ENCODE assay signal across 17 cellular contexts in genomic region chr1:108852541-108852940, GRCh38. TPM values are rescaled to one million over a fixed set of nuclear protein-coding genes. Genes with fewer than 3 reads are reported as not detected.
DNase-seq lines count a peak whose midpoint lies in the region; ATAC-seq, FAIRE-seq and TF ChIP-seq lines count a peak whose summit lies in the region.
"Had no signal": no experiment of that assay in that cellular context is flagged by ENCODE, and none has a peak within 500 bp of the region (broad histone marks: within the 10 kb centered on the region; RNA-seq: fewer than 3 reads in every experiment).

No MANE protein-coding gene starts in this region.

- H3K4me1 ChIP-seq in thoracic aorta (ENCODE audit: control insufficient read depth in 1 of 2, low read depth in 2 of 2), result no peaks in the 10 kb centered on the region
- H3K4me1 ChIP-seq: uterus had no signal

- H3K4me3 Mint-ChIP-seq in activated CD8-positive, alpha-beta T cell treated with anti-CD3 and anti-CD28 coated beads, Interleukin-2, amount 10 ng/mL, durations not matched to agents 7 days and 5 days, result no peak overlapping the region
- H3K4me3 Mint-ChIP-seq in activated CD8-positive, alpha-beta T cell treated with anti-CD3 and anti-CD28 coated beads for 36 hours, result no peak overlapping the region
- peak overlapping the region in 3 of 5 experiments; percentile 3 to 59 (median 44) for H3K4me3 Mint-ChIP-seq in brain
- H3K4me3 Mint-ChIP-seq: activated B cell treated with CpG ODN at 0.5 μM for 24 hours had no signal

- H3K36me3 Mint-ChIP-seq in activated CD8-positive, alpha-beta T cell treated with anti-CD3 and anti-CD28 coated beads, Interleukin-2, amount 10 ng/mL, durations not matched to agents 7 days and 5 days (ENCODE audit: low read depth), result peaks cover 5% of the 10 kb centered on the region
- H3K36me3 Mint-ChIP-seq in activated CD8-positive, alpha-beta T cell treated with anti-CD3 and anti-CD28 coated beads for 36 hours (ENCODE audit: low read depth), result no peaks in the 10 kb centered on the region
- H3K36me3 Mint-ChIP-seq in brain, result no peaks in the 10 kb centered on the region

- H3K4me1 Mint-ChIP-seq in activated CD8-positive, alpha-beta T cell treated with anti-CD3 and anti-CD28 coated beads, Interleukin-2, amount 10 ng/mL, durations not matched to agents 7 days and 5 days (ENCODE audit: low read depth), result peaks cover 20% of the 10 kb centered on the region
- H3K4me1 Mint-ChIP-seq in activated CD8-positive, alpha-beta T cell treated with anti-CD3 and anti-CD28 coated beads for 36 hours (ENCODE audit: low read depth), result peaks cover 4% of the 10 kb centered on the region
- peaks cover 35% of the 10 kb centered on the region for H3K4me1 Mint-ChIP-seq in brain

- H3K4me3 ChIP-seq in thoracic aorta, result peak overlapping the region; percentile 15
- H3K4me3 ChIP-seq: mucosa of descending colon, SJSA1, uterus had no signal

- ATAC-seq in activated CD8-positive, alpha-beta T cell treated with anti-CD3 and anti-CD28 coated beads, Interleukin-2, amount 10 ng/mL, durations not matched to agents 7 days and 5 days, result peak; percentile 51
- ATAC-seq in activated CD8-positive, alpha-beta T cell treated with anti-CD3 and anti-CD28 coated beads for 36 hours, result no peak
- ATAC-seq in thoracic aorta (ENCODE audit: insufficient number of reproducible peaks, low FRiP score, low read depth), result no peak
- ATAC-seq: mucosa of descending colon had no signal

- no peak for TF ChIP-seq CTCF in activated CD8-positive, alpha-beta T cell treated with anti-CD3 and anti-CD28 coated beads for 36 hours (IDR thresholded peaks at IDR 0.05)
- TF ChIP-seq CTCF in brain (conservative IDR thresholded peaks at IDR 0.05), result no peak
- no peak for TF ChIP-seq CTCF in thoracic aorta (IDR thresholded peaks at IDR 0.05)

- POLR2A ChIA-PET in activated CD8-positive, alpha-beta T cell treated with anti-CD3 and anti-CD28 coated beads, Interleukin-2, amount 10 ng/mL, durations not matched to agents 7 days and 5 days (lab: Charles Lee), result interaction anchor here (1.8 kb wide), 1 partner anchor 15 kb away, joined by 4 read pairs; no protein-coding TSS in a partner anchor
- POLR2A ChIA-PET in activated CD8-positive, alpha-beta T cell treated with anti-CD3 and anti-CD28 coated beads for 36 hours (lab: Charles Lee), result no interaction called here

- H3K9me3 ChIP-seq in thoracic aorta, result no peaks in the 10 kb centered on the region
- H3K9me3 ChIP-seq: mucosa of descending colon, SJSA1, uterus had no signal

- CTCF ChIA-PET in activated CD8-positive, alpha-beta T cell treated with anti-CD3 and anti-CD28 coated beads, Interleukin-2, amount 10 ng/mL, durations not matched to agents 7 days and 5 days (lab: Charles Lee), result interaction anchor here (1.0 to 3.8 kb wide), 5 partner anchors 10 to 46 kb away, joined by 3 to 14 read pairs (median 6); partner anchors contain the start of gene GPSM2
- CTCF ChIA-PET in activated CD8-positive, alpha-beta T cell treated with anti-CD3 and anti-CD28 coated beads for 36 hours (lab: Charles Lee), result interaction anchor here (0.8 to 1.2 kb wide), 3 partner anchors 14 to 25 kb away, joined by 3 read pairs; no protein-coding TSS in a partner anchor

- H3K27me3 Mint-ChIP-seq in activated CD8-positive, alpha-beta T cell treated with anti-CD3 and anti-CD28 coated beads, Interleukin-2, amount 10 ng/mL, durations not matched to agents 7 days and 5 days (ENCODE audit: low read depth), result peaks cover 25% of the 10 kb centered on the region
- H3K27me3 Mint-ChIP-seq in activated CD8-positive, alpha-beta T cell treated with anti-CD3 and anti-CD28 coated beads for 36 hours, result peaks cover 8% of the 10 kb centered on the region
- no peaks in the 10 kb centered on the region for H3K27me3 Mint-ChIP-seq in brain

- H3K36me3 ChIP-seq in thoracic aorta, result no peaks in the 10 kb centered on the region
- H3K36me3 ChIP-seq: brain microvascular endothelial cell, SJSA1, uterus had no signal

- H3K27ac Mint-ChIP-seq in activated CD8-positive, alpha-beta T cell treated with anti-CD3 and anti-CD28 coated beads, Interleukin-2, amount 10 ng/mL, durations not matched to agents 7 days and 5 days, result peak overlapping the region; percentile 31
- H3K27ac Mint-ChIP-seq in activated CD8-positive, alpha-beta T cell treated with anti-CD3 and anti-CD28 coated beads for 36 hours, result no peak overlapping the region
- H3K27ac Mint-ChIP-seq in brain, result peak overlapping the region in 4 of 5 experiments; percentile 27 to 94 (median 88)
- H3K27ac Mint-ChIP-seq: activated B cell treated with CpG ODN at 0.5 μM for 24 hours had no signal

- no peaks in the 10 kb centered on the region for H3K9me3 Mint-ChIP-seq in activated CD8-positive, alpha-beta T cell treated with anti-CD3 and anti-CD28 coated beads, Interleukin-2, amount 10 ng/mL, durations not matched to agents 7 days and 5 days (ENCODE audit: insufficient read depth)
- no peaks in the 10 kb centered on the region for H3K9me3 Mint-ChIP-seq in activated CD8-positive, alpha-beta T cell treated with anti-CD3 and anti-CD28 coated beads for 36 hours
- no peaks in the 10 kb centered on the region for H3K9me3 Mint-ChIP-seq in brain
- H3K9me3 Mint-ChIP-seq: activated B cell treated with CpG ODN at 0.5 μM for 24 hours had no signal

- H3K27ac ChIP-seq in thoracic aorta, result no peak overlapping the region
- H3K27ac ChIP-seq: brain microvascular endothelial cell, SJSA1 had no signal

- DNase-seq in activated CD8-positive, alpha-beta T cell treated with anti-CD3 and anti-CD28 coated beads, Interleukin-2, amount 10 ng/mL, durations not matched to agents 7 days and 5 days, result no peak
- DNase-seq in activated CD8-positive, alpha-beta T cell treated with anti-CD3 and anti-CD28 coated beads for 36 hours, result no peak
- DNase-seq in myocyte (ENCODE audit: low read depth) (peak; percentile 19), thoracic aorta (ENCODE audit: low spot score) (no peak), SIG-M5 treated with dmso at 0.1 percent for 504 hours (lab: John Stamatoyannopoulos, UW; ENCODE audit: unreplicated experiment) (no peak), urothelium cell line (ENCODE audit: low spot score) (no peak), NCI-H2227 (lab: John Stamatoyannopoulos, UW; ENCODE audit: unreplicated experiment) (no peak)
- DNase-seq: ACHN, activated B cell treated with CpG ODN at 0.5 μM for 24 hours, brain microvascular endothelial cell, HCEC 1CT, mucosa of descending colon, NCI-H1417 treated with DMSO at 0.1 percent for 48 hours, NCI-H748 treated with DMSO at 0.1 percent for 48 hours, uterus had no signal

- no peak for FAIRE-seq in urothelium cell line (lab: Jason Lieb, UNC)

- no peaks in the 10 kb centered on the region for H3K27me3 ChIP-seq in thoracic aorta (replicated peaks; ENCODE audit: insufficient read depth)
- H3K27me3 ChIP-seq: brain microvascular endothelial cell, SJSA1, uterus had no signal

- intact Hi-C loops in activated CD8-positive, alpha-beta T cell treated with anti-CD3 and anti-CD28 coated beads for 36 hours (cut with micrococcal nuclease), result no loop called here

RNA-seq across cellular contexts. Expression of gene AKNAD1, which starts 4.4 kb away (rescaled TPM):
- total RNA-seq in activated CD8-positive, alpha-beta T cell treated with anti-CD3 and anti-CD28 coated beads, Interleukin-2, amount 10 ng/mL, durations not matched to agents 7 days and 5 days, result not detected
- total RNA-seq in activated CD8-positive, alpha-beta T cell treated with anti-CD3 and anti-CD28 coated beads for 36 hours, result not detected
- polyA plus RNA-seq in brain (ENCODE audit: insufficient read depth, low read depth, low replicate concordance), result not detected
- 0.31 and 1.8 TPM in 2 replicates for total RNA-seq in myocyte
- 0.44 TPM for polyA plus RNA-seq in myocyte (2012)
- not detected for total RNA-seq in thoracic aorta
- total RNA-seq: activated B cell treated with CpG ODN at 0.5 μM for 24 hours had no signal

RNA-seq across cellular contexts. Expression of gene GPSM2, which starts 24.2 kb away (rescaled TPM):
- total RNA-seq in activated CD8-positive, alpha-beta T cell treated with anti-CD3 and anti-CD28 coated beads, Interleukin-2, amount 10 ng/mL, durations not matched to agents 7 days and 5 days, result 10 to 100 TPM; 40.7 to 44.9 TPM
- total RNA-seq in activated CD8-positive, alpha-beta T cell treated with anti-CD3 and anti-CD28 coated beads for 36 hours, result 10 to 100 TPM; 10.6 to 11.1 TPM
- 19.0 TPM for polyA plus RNA-seq in brain (ENCODE audit: insufficient read depth, low read depth, low replicate concordance)
- total RNA-seq in myocyte (103 and 146 TPM in 2 replicates), thoracic aorta (10 to 100 TPM in 1 of 2 donors, 1 to 10 TPM in 1; 7.9 to 17.9 TPM)
- polyA plus RNA-seq in myocyte (2012), result 7.7 TPM

Comparison
In these comparisons a context has a peak if more than half of its experiments do, and no peak if none do; other contexts are left out.
1. H3K4me3 Mint-ChIP-seq: peak in brain (3 of 5); none in activated CD8-positive, alpha-beta T cell treated with anti-CD3 and anti-CD28 coated beads, Interleukin-2, amount 10 ng/mL, durations not matched to agents 7 days and 5 days (single experiment) and activated CD8-positive, alpha-beta T cell treated with anti-CD3 and anti-CD28 coated beads for 36 hours (single experiment).